In the genomic region with DNA sequence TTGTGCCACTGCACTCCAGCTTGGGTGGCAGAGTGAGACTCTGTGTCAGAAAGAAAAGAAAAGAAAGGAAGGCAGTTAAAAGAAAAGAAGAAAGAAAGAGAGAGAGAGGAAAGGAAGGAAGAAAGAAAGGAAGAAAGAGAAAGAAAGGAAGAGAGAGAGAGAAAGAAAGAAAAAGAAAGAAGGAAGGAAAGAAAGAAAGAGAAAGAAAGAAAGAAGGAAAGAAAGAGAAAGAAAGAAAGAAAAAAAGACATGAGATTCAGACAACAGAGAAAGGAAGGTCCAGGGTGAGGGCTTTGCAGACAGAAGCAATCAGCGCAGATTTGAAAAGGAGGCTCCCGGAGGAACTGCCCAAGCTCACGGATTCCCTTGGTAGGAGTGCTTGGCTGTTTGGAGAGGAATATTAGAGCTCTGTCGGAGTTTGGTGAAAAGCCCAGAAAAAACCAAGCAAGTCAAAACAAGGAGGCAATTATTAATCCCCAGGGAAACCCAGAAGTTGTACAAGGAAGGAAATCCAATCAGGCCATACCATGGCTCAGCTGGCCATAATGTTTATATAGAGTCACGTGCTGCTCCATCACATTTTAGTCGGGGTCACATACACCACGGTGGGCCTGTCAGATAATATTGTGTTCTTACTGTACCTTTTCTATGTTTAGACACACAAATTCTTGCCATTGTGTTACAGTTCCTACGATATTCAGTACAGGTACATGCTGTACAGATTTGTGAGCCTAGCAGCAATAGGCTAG, we compare ENCODE assay signal across 27 cellular contexts. TPM values are rescaled to one million over a fixed set of nuclear protein-coding genes. Genes with fewer than 3 reads are reported as not detected.
DNase-seq lines count a peak whose midpoint lies in the region; ATAC-seq and TF ChIP-seq lines count a peak whose summit lies in the region.
"Had no signal": no experiment of that assay in that cellular context is flagged by ENCODE, and none has a peak within 500 bp of the region (broad histone marks: within the 10 kb centered on the region; RNA-seq: fewer than 3 reads in every experiment).

No MANE protein-coding gene starts in this region.

- no peaks in the 10 kb centered on the region for H3K9me3 ChIP-seq in SK-N-MC (ENCODE audit: low read depth, low read length)
- H3K9me3 ChIP-seq: HAP-1, left lung had no signal

- no peak overlapping the region for H3K27ac Mint-ChIP-seq in WTC11
- H3K27ac Mint-ChIP-seq: CD8-positive, alpha-beta T cell; natural killer cell treated with Interleukin-12 subunit alpha and Interleukin-12 subunit beta and Interleukin-15 and Interleukin-18, amount 100 ng/mL, for 72 hours had no signal

- H3K9me3 Mint-ChIP-seq in WTC11, result no peaks in the 10 kb centered on the region
- H3K9me3 Mint-ChIP-seq: CD8-positive, alpha-beta T cell; natural killer cell treated with Interleukin-12 subunit alpha and Interleukin-12 subunit beta and Interleukin-15 and Interleukin-18, amount 100 ng/mL, for 72 hours had no signal

- H3K27me3 Mint-ChIP-seq in WTC11 (ENCODE audit: low read depth), result no peaks in the 10 kb centered on the region; the same call in 1 of the 2 replicates

- H3K4me3 ChIP-seq in SK-N-MC, result no peak overlapping the region
- H3K4me3 ChIP-seq in fibroblast of the aortic adventitia (ENCODE audit: low read depth, low read length), result no peak overlapping the region
- H3K4me3 ChIP-seq: dorsolateral prefrontal cortex, HAP-1, left lung had no signal

- DNase-seq in NCI-H524 (lab: John Stamatoyannopoulos, UW), result peak; percentile 37 to 71
- DNase-seq in NCI-H524 treated with DMSO at 0.1 percent for 48 hours (lab: John Stamatoyannopoulos, UW), result no peak
- no peak for DNase-seq in SK-N-MC (ENCODE audit: low read depth, low spot score)
- DNase-seq in fibroblast of the aortic adventitia (ENCODE audit: low read depth), result peak; percentile 31
- DNase-seq in pons (ENCODE audit: low spot score), result peak; percentile 59
- DNase-seq in WTC11 (ENCODE audit: low spot score), result no peak
- DNase-seq in activated CD4-positive, CD25-positive, alpha-beta regulatory T cell (lab: John Stamatoyannopoulos, UW), result no peak
- DNase-seq: activated naive CD4-positive, alpha-beta T cell treated with anti-CD3 and anti-CD28 coated beads, Interleukin-2, amount 50 U/mL, for 16 hours; AML-193; CD8-positive, alpha-beta T cell; dorsolateral prefrontal cortex; GF-D8; left lung; NCI-H1048; NCI-H187; NCI-H69; stimulated activated CD8-positive, alpha-beta memory T cell treated with anti-CD3 and anti-CD28 coated beads, Interleukin-4, amount 100 ng/mL, for 48 hours; trophoblast cell had no signal

- no peak for TF ChIP-seq CTCF in fibroblast of the aortic adventitia (IDR thresholded peaks at IDR 0.05; ENCODE audit: insufficient read depth, low read length)
- TF ChIP-seq CTCF in WTC11 (IDR thresholded peaks at IDR 0.05), result no peak

- no peaks in the 10 kb centered on the region for H3K36me3 Mint-ChIP-seq in WTC11
- H3K36me3 Mint-ChIP-seq: CD8-positive, alpha-beta T cell; natural killer cell treated with Interleukin-12 subunit alpha and Interleukin-12 subunit beta and Interleukin-15 and Interleukin-18, amount 100 ng/mL, for 72 hours had no signal

- POLR2A ChIA-PET in WTC11 (lab: Charles Lee), result no interaction called here

- peak overlapping the region; percentile 10; the same call in 1 of the 2 replicates for H3K27ac ChIP-seq in SK-N-MC
- H3K27ac ChIP-seq: epithelial cell of prostate, HL-60, left lung, parathyroid adenoma, VCaP had no signal

- no peak overlapping the region for H3K4me3 Mint-ChIP-seq in WTC11
- H3K4me3 Mint-ChIP-seq: CD8-positive, alpha-beta T cell; natural killer cell treated with Interleukin-12 subunit alpha and Interleukin-12 subunit beta and Interleukin-15 and Interleukin-18, amount 100 ng/mL, for 72 hours had no signal

- H3K4me1 Mint-ChIP-seq in WTC11, result no peaks in the 10 kb centered on the region; the same call in 1 of the 2 replicates

- H3K36me3 ChIP-seq in SK-N-MC (ENCODE audit: insufficient read depth, low read length), result no peaks in the 10 kb centered on the region
- H3K36me3 ChIP-seq: HAP-1, left lung had no signal

- no peak for ATAC-seq in WTC11
- ATAC-seq in HG02798 (IDR thresholded peaks at IDR 0.05; ENCODE audit: poor library complexity, unreplicated experiment), result no peak
- ATAC-seq: CD8-positive, alpha-beta T cell; natural killer cell treated with Interleukin-12 subunit alpha and Interleukin-12 subunit beta and Interleukin-15 and Interleukin-18, amount 100 ng/mL, for 72 hours had no signal

- H3K9ac ChIP-seq in SK-N-MC (ENCODE audit: insufficient read length), result no peak overlapping the region
- H3K9ac ChIP-seq: parathyroid adenoma had no signal

- CTCF ChIA-PET in WTC11 (lab: Charles Lee), result interaction anchor here (0.7 kb wide), 1 partner anchor 12 kb away, joined by 3 read pairs; no protein-coding TSS in a partner anchor

TF ChIP-seq in WTC11, 78 proteins besides CTCF, POLR2A, EP300 and RAD21:
- TF ChIP-seq SMAD3 (CRISPR knock-in tag; IDR thresholded peaks at IDR 0.05; ENCODE audit: borderline replicate concordance), result no peak
- no peak for TF ChIP-seq RELA (CRISPR knock-in tag; IDR thresholded peaks at IDR 0.05; ENCODE audit: borderline replicate concordance)
- no peak for TF ChIP-seq GTF2I (CRISPR knock-in tag; conservative IDR thresholded peaks at IDR 0.05)

RNA-seq across cellular contexts. Expression of gene CCDC85C, which starts 11.7 kb away (rescaled TPM):
- total RNA-seq in fibroblast of the aortic adventitia (ENCODE audit: low replicate concordance) (2.9 and 3.4 TPM in 2 replicates), WTC11 (2021) (28.7 to 35.8 TPM (median 30.4 TPM) in 3 replicates)

RNA-seq across cellular contexts. Expression of gene HHIPL1, which starts 29.3 kb away (rescaled TPM):
- total RNA-seq in fibroblast of the aortic adventitia (ENCODE audit: low replicate concordance), result 4.4 and 5.1 TPM in 2 replicates
- total RNA-seq in WTC11 (2021), result 1.2 to 2.0 TPM (median 1.5 TPM) in 3 replicates
- total RNA-seq: A172; mononuclear cell; natural killer cell treated with Interleukin-12 subunit alpha and Interleukin-12 subunit beta and Interleukin-15 and Interleukin-18, amount 100 ng/mL, for 72 hours had no signal

Comparison
In these comparisons a context has a peak if more than half of its experiments do, and no peak if none do; other contexts are left out.
1. DNase-seq: peak in NCI-H524 (2 of 2), fibroblast of the aortic adventitia (single experiment) and pons (single experiment); none in NCI-H524 treated with DMSO at 0.1 percent for 48 hours (single experiment), SK-N-MC (single experiment), WTC11 (single experiment) and activated CD4-positive, CD25-positive, alpha-beta regulatory T cell (0 of 4).